In genomic region chr6:25851961-25852360, GRCh38 we compare ENCODE assay signal across 23 cellular contexts. TPM values are rescaled to one million over a fixed set of nuclear protein-coding genes. Genes with fewer than 3 reads are reported as not detected.
DNase-seq lines count a peak whose midpoint lies in the region; ATAC-seq and FAIRE-seq lines count a peak whose summit lies in the region.
"Had no signal": no experiment of that assay in that cellular context is flagged by ENCODE, and none has a peak within 500 bp of the region (broad histone marks: within the 10 kb centered on the region; RNA-seq: fewer than 3 reads in every experiment).

No MANE protein-coding gene starts in this region.

- H3K27me3 Mint-ChIP-seq in activated CD4-positive, alpha-beta T cell treated with anti-CD3 and anti-CD28 coated beads, Interleukin-2, amount 10 ng/mL, durations not matched to agents 7 days and 5 days: peaks cover 12% of the 10 kb centered on the region

- no peak for DNase-seq in activated CD4-positive, alpha-beta T cell treated with anti-CD3 and anti-CD28 coated beads, Interleukin-2, amount 10 ng/mL, durations not matched to agents 7 days and 5 days
- DNase-seq in activated CD4-positive, alpha-beta T cell treated with anti-CD3 and anti-CD28 coated beads, Interleukin-2, amount 50 U/mL, for 4 hours: no peak
- DNase-seq in GM19239 (ENCODE audit: insufficient read length, low spot score): no peak
- peak; percentile 4 for DNase-seq in RPMI7951 (ENCODE audit: low read depth)
- DNase-seq in left lobe of liver (ENCODE audit: low spot score): no peak
- DNase-seq in NCI-H146 (lab: John Stamatoyannopoulos, UW): no peak
- no peak for DNase-seq in stimulated activated effector memory CD8-positive, alpha-beta T cell treated with anti-CD3 and anti-CD28 coated beads, Interleukin-12 subunit alpha, Interleukin-12 subunit beta, amount 100 ng/mL, for 72 hours (ENCODE audit: low spot score in 2 of 2)
- DNase-seq: CD8-positive, alpha-beta T cell; GM23248; H9; HFFc6; IMR-90; NCI-H187; NCI-H446 treated with DMSO at 0.1 percent for 48 hours; NCI-H526 treated with DMSO at 0.1 percent for 48 hours; PC-3; SHP77 treated with DMSO at 0.1 percent for 48 hours had no signal

- ATAC-seq in left lobe of liver (peak; percentile 57), HG02623 (IDR thresholded peaks at IDR 0.05; ENCODE audit: unreplicated experiment) (no peak)
- no peak for ATAC-seq in stimulated activated effector memory CD8-positive, alpha-beta T cell treated with anti-CD3 and anti-CD28 coated beads, Interleukin-12 subunit alpha, Interleukin-12 subunit beta, amount 100 ng/mL, for 72 hours
- ATAC-seq: CD8-positive, alpha-beta T cell; PC-3 had no signal

- CTCF ChIA-PET in activated CD4-positive, alpha-beta T cell treated with anti-CD3 and anti-CD28 coated beads, Interleukin-2, amount 10 ng/mL, durations not matched to agents 7 days and 5 days (lab: Charles Lee): no interaction called here

- peak; percentile 23 for FAIRE-seq in GM19239 (lab: Jason Lieb, UNC)
- FAIRE-seq: G401.6, GM12892, HTR-8/SVneo had no signal

- H3K36me3 Mint-ChIP-seq in activated CD4-positive, alpha-beta T cell treated with anti-CD3 and anti-CD28 coated beads, Interleukin-2, amount 10 ng/mL, durations not matched to agents 7 days and 5 days (ENCODE audit: low read depth): no peaks in the 10 kb centered on the region
- no peaks in the 10 kb centered on the region for H3K36me3 Mint-ChIP-seq in stimulated activated effector memory CD8-positive, alpha-beta T cell treated with anti-CD3 and anti-CD28 coated beads, Interleukin-12 subunit alpha, Interleukin-12 subunit beta, amount 100 ng/mL, for 72 hours
- H3K36me3 Mint-ChIP-seq: CD8-positive, alpha-beta T cell had no signal

- peak overlapping the region; percentile 51 for H3K27ac Mint-ChIP-seq in activated CD4-positive, alpha-beta T cell treated with anti-CD3 and anti-CD28 coated beads, Interleukin-2, amount 10 ng/mL, durations not matched to agents 7 days and 5 days
- no peak overlapping the region for H3K27ac Mint-ChIP-seq in stimulated activated effector memory CD8-positive, alpha-beta T cell treated with anti-CD3 and anti-CD28 coated beads, Interleukin-12 subunit alpha, Interleukin-12 subunit beta, amount 100 ng/mL, for 72 hours
- H3K27ac Mint-ChIP-seq: CD8-positive, alpha-beta T cell; HFFc6 had no signal

- H3K4me1 Mint-ChIP-seq in activated CD4-positive, alpha-beta T cell treated with anti-CD3 and anti-CD28 coated beads, Interleukin-2, amount 10 ng/mL, durations not matched to agents 7 days and 5 days: peaks cover 16% of the 10 kb centered on the region
- peaks cover 6% of the 10 kb centered on the region for H3K4me1 Mint-ChIP-seq in stimulated activated effector memory CD8-positive, alpha-beta T cell treated with anti-CD3 and anti-CD28 coated beads, Interleukin-12 subunit alpha, Interleukin-12 subunit beta, amount 100 ng/mL, for 72 hours

- H3K9me3 Mint-ChIP-seq in activated CD4-positive, alpha-beta T cell treated with anti-CD3 and anti-CD28 coated beads, Interleukin-2, amount 10 ng/mL, durations not matched to agents 7 days and 5 days: no peaks in the 10 kb centered on the region
- H3K9me3 Mint-ChIP-seq in stimulated activated effector memory CD8-positive, alpha-beta T cell treated with anti-CD3 and anti-CD28 coated beads, Interleukin-12 subunit alpha, Interleukin-12 subunit beta, amount 100 ng/mL, for 72 hours: no peaks in the 10 kb centered on the region
- H3K9me3 Mint-ChIP-seq: CD8-positive, alpha-beta T cell; HFFc6 had no signal

- no peak overlapping the region for H3K4me3 Mint-ChIP-seq in activated CD4-positive, alpha-beta T cell treated with anti-CD3 and anti-CD28 coated beads, Interleukin-2, amount 10 ng/mL, durations not matched to agents 7 days and 5 days
- H3K4me3 Mint-ChIP-seq in stimulated activated effector memory CD8-positive, alpha-beta T cell treated with anti-CD3 and anti-CD28 coated beads, Interleukin-12 subunit alpha, Interleukin-12 subunit beta, amount 100 ng/mL, for 72 hours: no peak overlapping the region
- H3K4me3 Mint-ChIP-seq: CD8-positive, alpha-beta T cell; H9; HFFc6 had no signal

- POLR2A ChIA-PET in activated CD4-positive, alpha-beta T cell treated with anti-CD3 and anti-CD28 coated beads, Interleukin-2, amount 10 ng/mL, durations not matched to agents 7 days and 5 days (lab: Charles Lee): no interaction called here

RNA-seq across cellular contexts. Expression of gene SLC17A1, which starts 20.1 kb away (rescaled TPM):
- total RNA-seq in activated CD4-positive, alpha-beta T cell treated with anti-CD3 and anti-CD28 coated beads, Interleukin-2, amount 10 ng/mL, durations not matched to agents 7 days and 5 days: not detected
- total RNA-seq in RPMI7951 (2014; rRNA removed; shearing (Covaris generic)): not detected in 2 replicates
- total RNA-seq in left lobe of liver: 8.7 TPM
- total RNA-seq: CD8-positive, alpha-beta T cell; Daoy; GM23248; H9; HFFc6; IMR-90; M059J; PC-3 had no signal

RNA-seq across cellular contexts. Expression of gene SLC17A3, which starts 22.1 kb away (rescaled TPM):
- under 1 TPM; 0.62 to 0.75 TPM for total RNA-seq in activated CD4-positive, alpha-beta T cell treated with anti-CD3 and anti-CD28 coated beads, Interleukin-2, amount 10 ng/mL, durations not matched to agents 7 days and 5 days
- not detected in 2 replicates for total RNA-seq in RPMI7951 (2014; rRNA removed; shearing (Covaris generic))
- total RNA-seq in left lobe of liver: 10.4 TPM
- total RNA-seq: Daoy, GM23248, H9, HFFc6, IMR-90, M059J, PC-3 had no signal
